Comparison of ENCODE assay signal across 36 cellular contexts in genomic region chr5:3342271-3343100, GRCh38.
"Had no signal": no experiment of that assay in that cellular context is flagged by ENCODE, and none has a peak within 500 bp of the region (broad histone marks: within the 10 kb centered on the region; RNA-seq: fewer than 3 reads in every experiment).

No MANE protein-coding gene starts in this region.

- H3K36me3 ChIP-seq: MG63 had no signal

- H3K9me3 ChIP-seq: MG63 had no signal

- DNase-seq: activated B cell treated with CpG ODN at 0.5 μM for 24 hours; activated CD4-positive, alpha-beta memory T cell treated with anti-CD3 and anti-CD28 coated beads for 36 hours; activated CD4-positive, alpha-beta T cell treated with anti-CD3 and anti-CD28 coated beads for 4 hours; activated CD4-positive, alpha-beta T cell treated with anti-CD3 and anti-CD28 coated beads, Interleukin-2, amount 50 U/mL, for 1 hour; activated CD4-positive, CD25-positive, alpha-beta regulatory T cell treated with anti-CD3 and anti-CD28 coated beads, Interleukin-2, amount 50 U/mL, for 72 hours; activated CD8-positive, alpha-beta memory T cell treated with anti-CD3 and anti-CD28 coated beads, Interleukin-2, amount 50 U/mL, for 4 hours; activated effector memory CD4-positive, alpha-beta T cell treated with Interleukin-2 at 50 U/mL for 16 hours; activated naive CD4-positive, alpha-beta T cell treated with anti-CD3 and anti-CD28 coated beads, Interleukin-2, amount 10 ng/mL, durations not matched to agents 7 days and 5 days; activated naive CD8-positive, alpha-beta T cell treated with anti-CD3 and anti-CD28 coated beads, Interleukin-2, amount 50 U/mL, for 24 hours; activated T-cell treated with anti-CD3 and anti-CD28 coated beads for 4 hours; activated T-cell treated with anti-CD3 and anti-CD28 coated beads, Interleukin-2, amount 50 U/mL, for 4 hours; anterior cingulate cortex; Karpas-422; KBM-7; MG63; MV-4-11; NCI-H1092; NCI-H1436 treated with DMSO at 0.1 percent for 48 hours; NCI-H1694 treated with DMSO at 0.1 percent for 48 hours; NCI-H2029; NCI-H2171; NCI-H510A; NCI-H526; NCI-H748 treated with DMSO at 0.1 percent for 48 hours; OCI-M1; SIG-M5; SW 1271; T-helper 1 cell; T-helper 2 cell; T-helper 9 cell had no signal

- H3K9me3 Mint-ChIP-seq: activated B cell treated with CpG ODN at 0.5 μM for 24 hours; activated naive CD8-positive, alpha-beta T cell treated with anti-CD3 and anti-CD28 coated beads, Interleukin-2, amount 50 U/mL, for 24 hours had no signal

- H3K27ac Mint-ChIP-seq: activated B cell treated with CpG ODN at 0.5 μM for 24 hours; activated CD4-positive, alpha-beta memory T cell treated with anti-CD3 and anti-CD28 coated beads for 36 hours; activated naive CD4-positive, alpha-beta T cell treated with anti-CD3 and anti-CD28 coated beads, Interleukin-2, amount 10 ng/mL, durations not matched to agents 7 days and 5 days; activated naive CD8-positive, alpha-beta T cell; activated naive CD8-positive, alpha-beta T cell treated with anti-CD3 and anti-CD28 coated beads, Interleukin-2, amount 50 U/mL, for 24 hours; activated T-helper 1 cell treated with anti-CD3 and anti-CD28 coated beads, Interleukin-12 subunit alpha, Interleukin-12 subunit beta, Interleukin-2, Interleukin-4 antibody, amounts not matched to agents 30 ng/mL and 10 ng/mL and 1 ng/mL, durations not matched to agents 14 hours and 24 hours and 36 hours; brain; IgD-negative memory B cell had no signal

- ATAC-seq: activated naive CD8-positive, alpha-beta T cell treated with anti-CD3 and anti-CD28 coated beads, Interleukin-2, amount 50 U/mL, for 24 hours; activated T-cell treated with anti-CD3 and anti-CD28 coated beads, Interleukin-2, amount 50 U/mL, for 4 hours had no signal

- H3K4me3 ChIP-seq: MG63 had no signal

- H3K27me3 ChIP-seq: MG63 had no signal

- H3K4me3 Mint-ChIP-seq: activated B cell treated with CpG ODN at 0.5 μM for 24 hours; activated CD4-positive, alpha-beta memory T cell treated with anti-CD3 and anti-CD28 coated beads for 36 hours; activated naive CD4-positive, alpha-beta T cell treated with anti-CD3 and anti-CD28 coated beads, Interleukin-2, amount 10 ng/mL, durations not matched to agents 7 days and 5 days; activated naive CD8-positive, alpha-beta T cell; activated naive CD8-positive, alpha-beta T cell treated with anti-CD3 and anti-CD28 coated beads, Interleukin-2, amount 50 U/mL, for 24 hours; activated T-cell treated with anti-CD3 and anti-CD28 coated beads, Interleukin-2, amount 50 U/mL, for 4 hours; activated T-helper 1 cell treated with anti-CD3 and anti-CD28 coated beads, Interleukin-12 subunit alpha, Interleukin-12 subunit beta, Interleukin-2, Interleukin-4 antibody, amounts not matched to agents 30 ng/mL and 10 ng/mL and 1 ng/mL, durations not matched to agents 14 hours and 24 hours and 36 hours; brain; central memory CD8-positive, alpha-beta T cell had no signal

- H3K4me1 Mint-ChIP-seq: activated B cell treated with CpG ODN at 0.5 μM for 24 hours; activated naive CD4-positive, alpha-beta T cell treated with anti-CD3 and anti-CD28 coated beads, Interleukin-2, amount 10 ng/mL, durations not matched to agents 7 days and 5 days; activated naive CD8-positive, alpha-beta T cell treated with anti-CD3 and anti-CD28 coated beads, Interleukin-2, amount 50 U/mL, for 24 hours; central memory CD8-positive, alpha-beta T cell; IgD-negative memory B cell had no signal

- H3K27ac ChIP-seq: VCaP had no signal

- H3K27me3 Mint-ChIP-seq: activated B cell treated with CpG ODN at 0.5 μM for 24 hours; activated CD4-positive, alpha-beta memory T cell treated with anti-CD3 and anti-CD28 coated beads for 36 hours; activated naive CD4-positive, alpha-beta T cell treated with anti-CD3 and anti-CD28 coated beads, Interleukin-2, amount 10 ng/mL, durations not matched to agents 7 days and 5 days; activated naive CD8-positive, alpha-beta T cell; activated naive CD8-positive, alpha-beta T cell treated with anti-CD3 and anti-CD28 coated beads, Interleukin-2, amount 50 U/mL, for 24 hours; central memory CD8-positive, alpha-beta T cell; IgD-negative memory B cell had no signal
